ENCODE assay signal across 26 cellular contexts in the genomic region with DNA sequence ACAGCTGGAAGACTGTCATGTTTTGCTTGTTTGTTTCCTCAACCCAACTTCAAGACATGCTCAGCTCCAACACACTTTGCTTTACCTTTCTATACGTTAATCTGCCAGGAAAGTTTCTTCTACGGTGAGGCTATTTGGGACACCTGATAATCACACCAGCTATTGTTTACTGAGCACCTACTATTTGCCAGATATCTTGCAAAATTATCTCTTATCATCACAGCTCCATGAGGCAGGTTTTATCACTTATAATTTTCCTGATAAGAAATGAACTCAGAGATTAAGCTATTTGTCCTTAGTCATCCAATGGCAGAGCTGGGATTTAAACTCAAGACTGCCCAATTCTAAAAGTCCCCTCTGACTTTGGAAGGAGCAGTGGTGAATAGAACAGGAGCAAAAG.
"Had no signal": no experiment of that assay in that cellular context is flagged by ENCODE, and none has a peak within 500 bp of the region (broad histone marks: within the 10 kb centered on the region; RNA-seq: fewer than 3 reads in every experiment).

No MANE protein-coding gene starts in this region.

- H3K4me3 ChIP-seq: ovary, psoas muscle, right lobe of liver, smooth muscle cell, testis had no signal

- H3K27ac ChIP-seq: psoas muscle, right lobe of liver had no signal

- H3K27me3 ChIP-seq: ovary, right lobe of liver, testis, tibial artery had no signal

- H3K9me3 ChIP-seq: ovary, psoas muscle, right lobe of liver, testis, tibial artery had no signal

- ATAC-seq: effector memory CD8-positive, alpha-beta T cell; naive thymus-derived CD8-positive, alpha-beta T cell; psoas muscle; stimulated activated effector memory CD8-positive, alpha-beta T cell treated with anti-CD3 and anti-CD28 coated beads, Interleukin-12 subunit alpha, Interleukin-12 subunit beta, amount 100 ng/mL, for 72 hours had no signal

- FAIRE-seq: frontal cortex had no signal

- H3K36me3 Mint-ChIP-seq: immature natural killer cell; stimulated activated effector memory CD8-positive, alpha-beta T cell treated with anti-CD3 and anti-CD28 coated beads, Interleukin-12 subunit alpha, Interleukin-12 subunit beta, amount 100 ng/mL, for 72 hours had no signal

- H3K4me1 ChIP-seq: right lobe of liver had no signal

- H3K4me3 Mint-ChIP-seq: effector memory CD8-positive, alpha-beta T cell; immature natural killer cell; nephron progenitor cell; stimulated activated effector memory CD8-positive, alpha-beta T cell treated with anti-CD3 and anti-CD28 coated beads, Interleukin-12 subunit alpha, Interleukin-12 subunit beta, amount 100 ng/mL, for 72 hours; type B pancreatic cell had no signal

- DNase-seq: cerebellar nuclear complex; cortex of kidney; effector memory CD8-positive, alpha-beta T cell; head of caudate nucleus; hypothalamus; immature natural killer cell; islet precursor cell; kidney glomerular epithelial cell; naive thymus-derived CD8-positive, alpha-beta T cell; nephron progenitor cell; nucleus accumbens; posterior cingulate gyrus; psoas muscle; stimulated activated CD4-positive, alpha-beta T cell treated with anti-CD3 and anti-CD28 coated beads, Interleukin-12 subunit alpha, Interleukin-12 subunit beta, amount 100 ng/mL, for 4 hours; stimulated activated CD4-positive, alpha-beta T cell treated with anti-CD3 and anti-CD28 coated beads, Interleukin-2, amount 100 ng/mL, for 24 hours; stimulated activated CD4-positive, alpha-beta T cell treated with anti-CD3 and anti-CD28 coated beads, Interleukin-4, amount 100 ng/mL, for 24 hours; stimulated activated naive CD4-positive, alpha-beta T cell treated with Interleukin-2 at 50 U/mL for 16 hours; substantia nigra; testis had no signal

- H3K4me1 Mint-ChIP-seq: immature natural killer cell; naive thymus-derived CD8-positive, alpha-beta T cell; stimulated activated effector memory CD8-positive, alpha-beta T cell treated with anti-CD3 and anti-CD28 coated beads, Interleukin-12 subunit alpha, Interleukin-12 subunit beta, amount 100 ng/mL, for 72 hours had no signal

- H3K9me3 Mint-ChIP-seq: effector memory CD8-positive, alpha-beta T cell; immature natural killer cell; stimulated activated effector memory CD8-positive, alpha-beta T cell treated with anti-CD3 and anti-CD28 coated beads, Interleukin-12 subunit alpha, Interleukin-12 subunit beta, amount 100 ng/mL, for 72 hours; type B pancreatic cell had no signal

- H3K27ac Mint-ChIP-seq: effector memory CD8-positive, alpha-beta T cell; immature natural killer cell; nephron progenitor cell; stimulated activated effector memory CD8-positive, alpha-beta T cell treated with anti-CD3 and anti-CD28 coated beads, Interleukin-12 subunit alpha, Interleukin-12 subunit beta, amount 100 ng/mL, for 72 hours; type B pancreatic cell had no signal

- H3K4me2 ChIP-seq: smooth muscle cell had no signal

- H3K36me3 ChIP-seq: ovary, right lobe of liver, tibial artery had no signal
